In genomic region chr7:106277976-106278375, GRCh38 we compare ENCODE assay signal across 24 cellular contexts. TPM values are rescaled to one million over a fixed set of nuclear protein-coding genes. Genes with fewer than 3 reads are reported as not detected.
DNase-seq lines count a peak whose midpoint lies in the region; ATAC-seq and TF ChIP-seq lines count a peak whose summit lies in the region.
"Had no signal": no experiment of that assay in that cellular context is flagged by ENCODE, and none has a peak within 500 bp of the region (broad histone marks: within the 10 kb centered on the region; RNA-seq: fewer than 3 reads in every experiment).

No MANE protein-coding gene starts in this region.

- POLR2A ChIA-PET in MCF 10A (lab: Yijun Ruan, JAX) = interaction anchor here (1.0 to 2.8 kb wide), 6 partner anchors 8 to 184 kb away, joined by 3 to 14 read pairs (median 4); no protein-coding TSS in a partner anchor
- POLR2A ChIA-PET in PC-3 (lab: Charles Lee; ENCODE audit: unreplicated experiment) = interaction anchor here (0.5 to 0.6 kb wide), 2 partner anchors 81 to 101 kb away, joined by 3 to 7 read pairs; no protein-coding TSS in a partner anchor

- no peak overlapping the region for H3K4me3 Mint-ChIP-seq in MCF 10A (ENCODE audit: unreplicated experiment)
- H3K4me3 Mint-ChIP-seq: effector memory CD8-positive, alpha-beta T cell had no signal

- H3K27me3 Mint-ChIP-seq in MCF 10A (ENCODE audit: insufficient read depth, unreplicated experiment) = no peaks in the 10 kb centered on the region
- H3K27me3 Mint-ChIP-seq: effector memory CD8-positive, alpha-beta T cell had no signal

- H3K4me1 ChIP-seq in breast epithelium (no peaks in the 10 kb centered on the region), PC-3 (ENCODE audit: insufficient read depth, low read length) (peaks cover 34% of the 10 kb centered on the region), neutrophil (ENCODE audit: control insufficient read depth in 1 of 2, insufficient read depth in 1 of 2, low read depth in 1 of 2, low read length in 1 of 2) (peaks cover 78 to 85% of the 10 kb centered on the region in 2 experiments), gastroesophageal sphincter (peaks cover 5 to 38% (median 12%) of the 10 kb centered on the region in 3 donors)
- H3K4me1 ChIP-seq: parathyroid adenoma had no signal

- no peaks in the 10 kb centered on the region for H3K9me3 Mint-ChIP-seq in MCF 10A (ENCODE audit: unreplicated experiment)
- H3K9me3 Mint-ChIP-seq: effector memory CD8-positive, alpha-beta T cell had no signal

- TF ChIP-seq POLR2A in breast epithelium (IDR thresholded peaks at IDR 0.05) = no peak
- TF ChIP-seq POLR2A in gastroesophageal sphincter (IDR thresholded peaks at IDR 0.05) = no peak

- 83 to 92% methylated on average over 1 of the region's 1 CpG for WGBS in gastroesophageal sphincter (ENCODE audit: low coverage in 1 of 2), 2 donors

- peaks cover 70% of the 10 kb centered on the region for H3K79me2 ChIP-seq in PC-3 (ENCODE audit: low read length)

- H2AFZ ChIP-seq in PC-3 (ENCODE audit: low read length) = no peak overlapping the region
- H2AFZ ChIP-seq: parathyroid adenoma had no signal

- intact Hi-C loops in MCF 10A (cut with micrococcal nuclease) (no loop called here), breast epithelium (cut with DNase I; ENCODE audit: low total_unique reads) (loop anchor here (2.0 kb wide), 1 partner anchor 71 kb away; no protein-coding TSS in a partner anchor), PC-3 (cut with micrococcal nuclease) (no loop called here)

- H3K9me2 ChIP-seq in PC-3 (replicated peaks; ENCODE audit: low read length) = no peaks in the 10 kb centered on the region

- H3K9me3 ChIP-seq in breast epithelium = no peaks in the 10 kb centered on the region
- H3K9me3 ChIP-seq in PC-3 (ENCODE audit: low read length) = no peaks in the 10 kb centered on the region
- peaks cover 35% of the 10 kb centered on the region for H3K9me3 ChIP-seq in neutrophil
- H3K9me3 ChIP-seq in gastroesophageal sphincter = no peaks in the 10 kb centered on the region
- H3K9me3 ChIP-seq: MG63, sigmoid colon, SJCRH30, tibial nerve had no signal

- no peak overlapping the region for H3K9ac ChIP-seq in PC-3 (ENCODE audit: low read length)
- H3K9ac ChIP-seq: parathyroid adenoma had no signal

- H3K4me3 ChIP-seq in breast epithelium = no peak overlapping the region
- no peak overlapping the region for H3K4me3 ChIP-seq in PC-3 (ENCODE audit: low read length)
- H3K4me3 ChIP-seq in neutrophil (ENCODE audit: low read depth in 1 of 2, low read length in 1 of 2) = peak overlapping the region; percentile 86 to 89
- no peak overlapping the region for H3K4me3 ChIP-seq in gastroesophageal sphincter
- H3K4me3 ChIP-seq: MG63, sigmoid colon, SJCRH30, tibial nerve had no signal

- peaks cover 29% of the 10 kb centered on the region for H3K4me1 Mint-ChIP-seq in MCF 10A (ENCODE audit: insufficient read depth, unreplicated experiment)

- H3K36me3 ChIP-seq in breast epithelium (no peaks in the 10 kb centered on the region), PC-3 (ENCODE audit: low read depth, low read length) (peaks cover 33% of the 10 kb centered on the region; the same call in 1 of the 2 replicates), neutrophil (peaks cover 100% of the 10 kb centered on the region), gastroesophageal sphincter (peaks cover 4 to 36% of the 10 kb centered on the region in 2 donors)

- H3K27me3 ChIP-seq in breast epithelium (no peaks in the 10 kb centered on the region), PC-3 (ENCODE audit: low read length) (no peaks in the 10 kb centered on the region), neutrophil (no peaks in the 10 kb centered on the region), gastroesophageal sphincter (no peaks in the 10 kb centered on the region)
- H3K27me3 ChIP-seq: MG63, sigmoid colon, SJCRH30, tibial nerve had no signal

- H4K20me1 ChIP-seq in PC-3 (ENCODE audit: low read length) = peaks cover 42% of the 10 kb centered on the region

- H3K27ac Mint-ChIP-seq in MCF 10A (ENCODE audit: low read depth, unreplicated experiment) = peak overlapping the region; percentile 28
- H3K27ac Mint-ChIP-seq: effector memory CD8-positive, alpha-beta T cell had no signal

- CTCF ChIA-PET in MCF 10A (lab: Yijun Ruan, JAX) (interaction anchor here (0.7 to 3.0 kb wide), 5 partner anchors 9 to 184 kb away, joined by 4 to 18 read pairs (median 4); no protein-coding TSS in a partner anchor), PC-3 (lab: Charles Lee) (no interaction called here)

- no peak for TF ChIP-seq EP300 in gastroesophageal sphincter (IDR thresholded peaks at IDR 0.05)

- no peaks in the 10 kb centered on the region for H3F3A ChIP-seq in PC-3 (ENCODE audit: low read length, unreplicated experiment)

- H3K36me3 Mint-ChIP-seq in MCF 10A (ENCODE audit: insufficient read depth, unreplicated experiment) = peaks cover 84% of the 10 kb centered on the region

- BruUV-seq in MCF 10A (replicated peaks; lab: Mats Ljungman, UMichigan) (no TSS peak), PC-3 (replicated peaks; lab: Mats Ljungman, UMichigan) (no TSS peak)

- H3K4me2 ChIP-seq in PC-3 (ENCODE audit: low read length) = 0 out of 2 replicates have a peak overlapping the region, but pooled peaks have one; percentile 24

- TF ChIP-seq CTCF in MCF 10A (IDR thresholded peaks at IDR 0.05; ENCODE audit: unreplicated experiment) (no peak), breast epithelium (IDR thresholded peaks at IDR 0.05) (no peak), PC-3 (conservative IDR thresholded peaks at IDR 0.05; ENCODE audit: low read depth, low read length) (no peak), neutrophil (IDR thresholded peaks at IDR 0.05) (no peak), gastroesophageal sphincter (IDR thresholded peaks at IDR 0.05) (no peak)

- no peak for DNase-seq in MCF 10A (ENCODE audit: unreplicated experiment)
- DNase-seq in breast epithelium (ENCODE audit: low spot score in 2 of 2) = no peak
- no peak for DNase-seq in PC-3
- DNase-seq in astrocyte of the hippocampus (ENCODE audit: low read depth, low spot score) = peak; percentile 20
- DNase-seq in COLO829 (ENCODE audit: low spot score) = no peak
- DNase-seq: activated CD4-positive, CD25-positive, alpha-beta regulatory T cell treated with anti-CD3 and anti-CD28 coated beads, Interleukin-2, amount 50 U/mL, for 72 hours; amniotic stem cell; cerebellar nuclear complex; DND-41; effector memory CD8-positive, alpha-beta T cell; hypothalamus; islet precursor cell; MG63; NCI-H146; sigmoid colon; SJCRH30; stimulated activated naive CD4-positive, alpha-beta T cell had no signal

- ATAC-seq in PC-3 = peak; percentile 16
- no peak for ATAC-seq in gastroesophageal sphincter
- ATAC-seq in HG03442 (IDR thresholded peaks at IDR 0.05; ENCODE audit: unreplicated experiment) = no peak
- ATAC-seq: effector memory CD8-positive, alpha-beta T cell; HCT116; HepG2 had no signal

- no peak overlapping the region for H3K27ac ChIP-seq in breast epithelium
- no peak overlapping the region for H3K27ac ChIP-seq in PC-3 (ENCODE audit: low read length)
- H3K27ac ChIP-seq in neutrophil = peak overlapping the region; percentile 96
- no peak overlapping the region for H3K27ac ChIP-seq in gastroesophageal sphincter
- H3K27ac ChIP-seq: parathyroid adenoma, sigmoid colon, SJCRH30, tibial nerve had no signal

RNA-seq across cellular contexts. Expression of gene NAMPT, which starts 6.8 kb away (rescaled TPM):
- total RNA-seq in MCF 10A (2022) (379 and 392 TPM in 2 replicates), breast epithelium (100 to 1,000 TPM; 195 to 751 (median 536) TPM), PC-3 (2014; rRNA removed) (55.2 and 66.0 TPM in 2 replicates), gastroesophageal sphincter (100 to 1,000 TPM in 3 of 4 donors, 10 to 100 TPM in 1; 63.1 to 611 (median 150) TPM)

Comparison
In these comparisons a context has a peak if more than half of its experiments do, and no peak if none do; other contexts are left out.
1. H3K4me3 ChIP-seq: peak in neutrophil (2 of 2); none in breast epithelium (0 of 3), PC-3 (single experiment) and gastroesophageal sphincter (0 of 2).